In genomic region chr9:26863074-26863473, GRCh38 we compare ENCODE assay signal across 10 cellular contexts. TPM values are rescaled to one million over a fixed set of nuclear protein-coding genes. Genes with fewer than 3 reads are reported as not detected.
DNase-seq lines count a peak whose midpoint lies in the region; ATAC-seq, FAIRE-seq and TF ChIP-seq lines count a peak whose summit lies in the region.
"Had no signal": no experiment of that assay in that cellular context is flagged by ENCODE, and none has a peak within 500 bp of the region (broad histone marks: within the 10 kb centered on the region; RNA-seq: fewer than 3 reads in every experiment).

No MANE protein-coding gene starts in this region.

- no peak overlapping the region for H2AFZ ChIP-seq in SK-N-SH (ENCODE audit: low read depth)

- TF ChIP-seq EP300 in SK-N-SH (IDR thresholded peaks at IDR 0.05; ENCODE audit: borderline replicate concordance in 1 of 2, low read depth in 1 of 2, low read length in 1 of 2): no peak

- H3F3A ChIP-seq in SK-N-SH (replicated peaks; ENCODE audit: insufficient read depth): peaks cover 3% of the 10 kb centered on the region

- peak; percentile 96 for FAIRE-seq in A204.1 (lab: Jason Lieb, UNC)

- WGBS in SK-N-SH (ENCODE audit: low lambda C conversion rate): 59% methylated on average over 1 of the region's 1 CpG

- TF ChIP-seq RAD21 in SK-N-SH (IDR thresholded peaks at IDR 0.05; ENCODE audit: low read length): peak; percentile 59

- in situ Hi-C loops in KBM-7 (cut with MboI; ENCODE audit: low pct_unique_long_range_greater_than_20kb, low sequenced_read_pairs): no loop called here

- POLR2A ChIA-PET in SK-N-SH (lab: Yijun Ruan, JAX): no interaction called here

- H3K79me2 ChIP-seq in SK-N-SH (ENCODE audit: insufficient read depth): no peaks in the 10 kb centered on the region

- peak; percentile 6 for DNase-seq in SK-N-SH
- DNase-seq in iPS-NIHi11 (ENCODE audit: low spot score): peak; percentile 7
- no peak for DNase-seq in activated CD4-positive, alpha-beta T cell treated with anti-CD3 and anti-CD28 coated beads, Interleukin-2, amount 50 U/mL, for 1 hour
- no peak for DNase-seq in H7
- DNase-seq in kidney glomerular epithelial cell (lab: John Stamatoyannopoulos, UW): no peak
- DNase-seq in KBM-7: no peak
- DNase-seq: activated naive CD8-positive, alpha-beta T cell treated with anti-CD3 and anti-CD28 coated beads, Interleukin-2, amount 10 ng/mL, durations not matched to agents 7 days and 5 days; Caco-2 had no signal

- no peaks in the 10 kb centered on the region for H3K27me3 ChIP-seq in SK-N-SH (ENCODE audit: insufficient read depth)
- no peaks in the 10 kb centered on the region for H3K27me3 ChIP-seq in H7 (ENCODE audit: control insufficient read depth, insufficient read depth, low read length)

- no peaks in the 10 kb centered on the region; a peak in 1 of 4 replicates for H3K4me1 ChIP-seq in SK-N-SH (ENCODE audit: control insufficient read depth in 1 of 2, insufficient read depth in 2 of 2, low read depth in 1 of 2, low read length in 1 of 2)
- H3K4me1 ChIP-seq: Caco-2 had no signal

- H3K36me3 ChIP-seq in SK-N-SH (replicated peaks in 1 of 2; ENCODE audit: control insufficient read depth in 1 of 2, insufficient read depth in 2 of 2, low read length in 1 of 2) (peaks cover 33 to 40% of the 10 kb centered on the region in 2 experiments), H7 (replicated peaks; ENCODE audit: control insufficient read depth, insufficient read depth, low read length) (peaks cover 5% of the 10 kb centered on the region)

- peak; percentile 61 for TF ChIP-seq CTCF in SK-N-SH (IDR thresholded peaks at IDR 0.05)

- CTCF ChIA-PET in SK-N-SH (lab: Yijun Ruan, JAX): interaction anchor here (1.0 kb wide), 1 partner anchor 12 kb away, joined by 3 read pairs; no protein-coding TSS in a partner anchor

- H3K4me3 ChIP-seq in SK-N-SH (ENCODE audit: low read depth in 2 of 2, low read length in 1 of 2) (no peak overlapping the region), H7 (ENCODE audit: insufficient read depth, low read depth, low read length) (no peak overlapping the region)

- peak; percentile 50 for ATAC-seq in GM19395 (IDR thresholded peaks at IDR 0.05; ENCODE audit: unreplicated experiment)

- H3K9me2 ChIP-seq in SK-N-SH: no peaks in the 10 kb centered on the region

- no peaks in the 10 kb centered on the region for H3K9me3 ChIP-seq in SK-N-SH
- H3K9me3 ChIP-seq: Caco-2 had no signal

- H4K20me1 ChIP-seq in SK-N-SH (ENCODE audit: insufficient read depth): no peaks in the 10 kb centered on the region

- H3K4me2 ChIP-seq in SK-N-SH: no peak overlapping the region

- H3K9ac ChIP-seq in SK-N-SH: no peak overlapping the region

- no peak overlapping the region for H3K27ac ChIP-seq in SK-N-SH (ENCODE audit: low read depth in 2 of 2, low read length in 1 of 2)

TF ChIP-seq in SK-N-SH, 30 proteins besides CTCF, POLR2A, EP300 and RAD21:
- no peak for TF ChIP-seq POLR2AphosphoS5 (IDR thresholded peaks at IDR 0.05; ENCODE audit: low read depth, low read length)

RNA-seq across cellular contexts. Expression of gene CAAP1, which starts 29.5 kb away (rescaled TPM):
- 20.8 and 21.3 TPM in 2 replicates for polyA plus RNA-seq in SK-N-SH (2012; rRNA removed)
- 21.8 and 22.0 TPM in 2 replicates for polyA plus RNA-seq in SK-N-SH (2012; cell fraction: cytosol; rRNA removed)
- polyA plus RNA-seq in SK-N-SH (2012; cell fraction: nucleus; rRNA removed): 17.9 and 23.6 TPM in 2 replicates
- 38.5 and 57.0 TPM in 2 replicates for total RNA-seq in H7 (2014; rRNA removed; shearing (Covaris generic))

Comparison
In these comparisons a context has a peak if more than half of its experiments do, and no peak if none do; other contexts are left out.
1. DNase-seq: peak in SK-N-SH (single experiment) and iPS-NIHi11 (single experiment); none in activated CD4-positive, alpha-beta T cell treated with anti-CD3 and anti-CD28 coated beads, Interleukin-2, amount 50 U/mL, for 1 hour (single experiment), H7 (single experiment), kidney glomerular epithelial cell (single experiment) and KBM-7 (single experiment).